In the genomic region with DNA sequence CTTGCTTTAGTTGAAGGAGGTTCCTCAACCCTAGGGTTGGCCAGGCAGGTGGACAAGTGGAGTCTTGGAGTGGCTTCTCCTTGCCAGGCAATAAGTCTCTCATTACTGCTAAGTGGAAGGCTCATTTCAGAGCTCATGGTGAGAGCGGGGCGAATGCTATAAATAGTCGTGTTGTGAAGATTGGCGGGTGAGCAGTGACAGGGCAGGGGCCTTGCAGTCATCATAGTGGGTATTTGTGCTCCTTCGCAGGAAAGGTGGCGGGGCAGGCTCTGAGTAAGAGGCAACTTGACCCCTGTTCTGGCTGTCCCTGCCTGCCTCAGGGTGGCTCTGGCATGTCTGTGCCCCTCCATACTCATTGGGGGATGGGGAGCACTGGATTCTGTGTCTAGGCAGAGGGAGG, we compare ENCODE assay signal across 23 cellular contexts. TPM values are rescaled to one million over a fixed set of nuclear protein-coding genes. Genes with fewer than 3 reads are reported as not detected.
A peak's percentile ranks its signal among the peaks of the same experiment; 100 is the strongest.
DNase-seq lines count a peak whose midpoint lies in the region; ATAC-seq and TF ChIP-seq lines count a peak whose summit lies in the region.
"Had no signal": no experiment of that assay in that cellular context is flagged by ENCODE, and none has a peak within 500 bp of the region (broad histone marks: within the 10 kb centered on the region; RNA-seq: fewer than 3 reads in every experiment).

No MANE protein-coding gene starts in this region.

- no peak overlapping the region for H3K27ac Mint-ChIP-seq in glutamatergic neuron (ENCODE audit: unreplicated experiment)

- ATAC-seq in left cardiac atrium (peak; percentile 51 to 57), Right ventricle myocardium superior (ENCODE audit: poor library complexity) (no peak), upper lobe of right lung (no peak)

- H3K9me3 ChIP-seq in BE2C, result no peaks in the 10 kb centered on the region
- no peaks in the 10 kb centered on the region for H3K9me3 ChIP-seq in upper lobe of right lung
- H3K9me3 ChIP-seq: MG63 had no signal

- peaks cover 4% of the 10 kb centered on the region for H3K27me3 Mint-ChIP-seq in glutamatergic neuron (ENCODE audit: unreplicated experiment)

- H3K36me3 ChIP-seq in BE2C, result no peaks in the 10 kb centered on the region
- H3K36me3 ChIP-seq in upper lobe of right lung, result peaks cover 52% of the 10 kb centered on the region
- H3K36me3 ChIP-seq: MG63 had no signal

- DNase-seq in NCI-H1417 (lab: John Stamatoyannopoulos, UW) (peak in 2 of 3 experiments; percentile 35 to 37), NCI-H1417 treated with DMSO at 0.1 percent for 48 hours (lab: John Stamatoyannopoulos, UW) (no peak), left cardiac atrium (no peak), Right ventricle myocardium superior (no peak), glutamatergic neuron (no peak), BE2C (no peak), GM19240 (ENCODE audit: insufficient read length, low spot score) (no peak), upper lobe of right lung (no peak)
- DNase-seq: AML-193, Calu3, DMS53, GOT3, Kasumi-1, MG63, NCI-H1048, NCI-H146, NCI-H2029 treated with DMSO at 0.1 percent for 48 hours, NCI-H510A, NCI-H774, OCI-M1, SHP77 treated with DMSO at 0.1 percent for 48 hours had no signal

- no peaks in the 10 kb centered on the region for H3K36me3 Mint-ChIP-seq in glutamatergic neuron (ENCODE audit: unreplicated experiment)

- peak overlapping the region; percentile 36 for H3K4me3 Mint-ChIP-seq in glutamatergic neuron (ENCODE audit: unreplicated experiment)
- H3K4me3 Mint-ChIP-seq: CD14-positive monocyte had no signal

- H3K27ac ChIP-seq in upper lobe of right lung, result no peak overlapping the region
- H3K27ac ChIP-seq: 22Rv1 had no signal

- H3K27me3 ChIP-seq in BE2C (no peaks in the 10 kb centered on the region), upper lobe of right lung (no peaks in the 10 kb centered on the region)
- H3K27me3 ChIP-seq: MG63 had no signal

- intact Hi-C loops in left cardiac atrium (cut with DNase I) (no loop called here), Right ventricle myocardium superior (cut with DNase I) (no loop called here), upper lobe of right lung (cut with DNase I) (no loop called here)

- H3K9me3 Mint-ChIP-seq in glutamatergic neuron (ENCODE audit: unreplicated experiment), result peaks cover 2% of the 10 kb centered on the region
- H3K9me3 Mint-ChIP-seq: CD14-positive monocyte had no signal

- peaks cover 18% of the 10 kb centered on the region for H3K4me1 Mint-ChIP-seq in glutamatergic neuron (ENCODE audit: low read depth, unreplicated experiment)
- H3K4me1 Mint-ChIP-seq: CD14-positive monocyte had no signal

- no peak overlapping the region for H3K4me3 ChIP-seq in BE2C (ENCODE audit: low read depth, low read length)
- H3K4me3 ChIP-seq in upper lobe of right lung, result no peak overlapping the region
- H3K4me3 ChIP-seq: MG63 had no signal

- no peaks in the 10 kb centered on the region for H3K4me1 ChIP-seq in BE2C
- no peaks in the 10 kb centered on the region for H3K4me1 ChIP-seq in upper lobe of right lung

- no peak for TF ChIP-seq CTCF in glutamatergic neuron (IDR thresholded peaks at IDR 0.05; ENCODE audit: partially characterized antibody, unreplicated experiment)
- TF ChIP-seq CTCF in BE2C (IDR thresholded peaks at IDR 0.05; ENCODE audit: low read depth, low read length), result no peak
- no peak for TF ChIP-seq CTCF in upper lobe of right lung (IDR thresholded peaks at IDR 0.05)

RNA-seq across cellular contexts. Expression of a gene that starts 8.7 kb away (rescaled TPM):
- total RNA-seq in left cardiac atrium (under 1 TPM; 0.15 to 0.50 TPM), Right ventricle myocardium superior (0.08 TPM), glutamatergic neuron (ENCODE audit: unreplicated experiment) (134 TPM), upper lobe of right lung (0.49 TPM)
- 1.3 TPM for polyA plus RNA-seq in BE2C (2012; ENCODE audit: insufficient read depth, insufficient read length, low read depth)
- polyA plus RNA-seq: CD14-positive monocyte had no signal

RNA-seq across cellular contexts. Expression of a gene that starts 27.2 kb away (rescaled TPM):
- total RNA-seq in left cardiac atrium (10 to 100 TPM; 44.1 TPM), Right ventricle myocardium superior (34.7 TPM), glutamatergic neuron (ENCODE audit: unreplicated experiment) (13.2 TPM), upper lobe of right lung (51.0 TPM)
- 51.9 TPM for polyA plus RNA-seq in BE2C (2012; ENCODE audit: insufficient read depth, insufficient read length, low read depth)

Comparison
In these comparisons a context has a peak if more than half of its experiments do, and no peak if none do; other contexts are left out.
1. DNase-seq: peak in NCI-H1417 (2 of 3); none in NCI-H1417 treated with DMSO at 0.1 percent for 48 hours (single experiment), left cardiac atrium (single experiment), Right ventricle myocardium superior (single experiment), glutamatergic neuron (single experiment), BE2C (single experiment), GM19240 (single experiment) and upper lobe of right lung (single experiment).
2. ATAC-seq: peak in left cardiac atrium (2 of 2); none in Right ventricle myocardium superior (single experiment) and upper lobe of right lung (single experiment).
3. RNA of a gene that starts 8.7 kb away (total RNA-seq): 134 TPM in glutamatergic neuron (single experiment); 0.15 to 0.50 TPM in left cardiac atrium, 0.49 TPM in upper lobe of right lung (single experiment) and 0.08 TPM in Right ventricle myocardium superior (single experiment); every median in the first group is over 10 times any median in the second.